Comparison of ENCODE assay signal across 23 cellular contexts in genomic region chr5:178581621-178582020, GRCh38. TPM values are rescaled to one million over a fixed set of nuclear protein-coding genes. Genes with fewer than 3 reads are reported as not detected.
A peak's percentile ranks its signal among the peaks of the same experiment; 100 is the strongest.
DNase-seq lines count a peak whose midpoint lies in the region; ATAC-seq and TF ChIP-seq lines count a peak whose summit lies in the region.
"Had no signal": no experiment of that assay in that cellular context is flagged by ENCODE, and none has a peak within 500 bp of the region (broad histone marks: within the 10 kb centered on the region; RNA-seq: fewer than 3 reads in every experiment).

No MANE protein-coding gene starts in this region.

- H3K9me3 Mint-ChIP-seq in endothelial cell (ENCODE audit: unreplicated experiment) (no peaks in the 10 kb centered on the region), type B pancreatic cell (no peaks in the 10 kb centered on the region)
- peaks cover 4% of the 10 kb centered on the region for H3K9me3 Mint-ChIP-seq in activated CD4-positive, alpha-beta T cell treated with anti-CD3 and anti-CD28 coated beads, Interleukin-2, amount 10 ng/mL, durations not matched to agents 7 days and 5 days
- H3K9me3 Mint-ChIP-seq: CD4-positive, alpha-beta T cell; CD8-positive, alpha-beta memory T cell had no signal

- no peak for ATAC-seq in GM18907 (IDR thresholded peaks at IDR 0.05; ENCODE audit: unreplicated experiment)
- ATAC-seq: A549, GM12878 had no signal

- peaks cover 16% of the 10 kb centered on the region for H3K27me3 Mint-ChIP-seq in endothelial cell (ENCODE audit: unreplicated experiment)
- H3K27me3 Mint-ChIP-seq in type B pancreatic cell = peaks cover 34% of the 10 kb centered on the region
- peaks cover 18% of the 10 kb centered on the region for H3K27me3 Mint-ChIP-seq in activated CD4-positive, alpha-beta T cell treated with anti-CD3 and anti-CD28 coated beads, Interleukin-2, amount 10 ng/mL, durations not matched to agents 7 days and 5 days

- H3K4me1 Mint-ChIP-seq in endothelial cell (ENCODE audit: unreplicated experiment) (peaks cover 8% of the 10 kb centered on the region), type B pancreatic cell (ENCODE audit: unreplicated experiment) (peaks cover 23% of the 10 kb centered on the region)
- H3K4me1 Mint-ChIP-seq in activated CD4-positive, alpha-beta T cell treated with anti-CD3 and anti-CD28 coated beads, Interleukin-2, amount 10 ng/mL, durations not matched to agents 7 days and 5 days = no peaks in the 10 kb centered on the region
- H3K4me1 Mint-ChIP-seq: CD8-positive, alpha-beta memory T cell had no signal

- TF ChIP-seq CTCF in RWPE1 (conservative IDR thresholded peaks at IDR 0.05; ENCODE audit: low read depth) = no peak
- TF ChIP-seq CTCF in endothelial cell (IDR thresholded peaks at IDR 0.05; ENCODE audit: unreplicated experiment) = no peak
- TF ChIP-seq CTCF in type B pancreatic cell (conservative IDR thresholded peaks at IDR 0.05) = no peak

- H3K27ac Mint-ChIP-seq in endothelial cell (ENCODE audit: unreplicated experiment) = no peak overlapping the region
- H3K27ac Mint-ChIP-seq in type B pancreatic cell = peak overlapping the region; percentile 15
- H3K27ac Mint-ChIP-seq in activated CD4-positive, alpha-beta T cell treated with anti-CD3 and anti-CD28 coated beads, Interleukin-2, amount 10 ng/mL, durations not matched to agents 7 days and 5 days = no peak overlapping the region
- H3K27ac Mint-ChIP-seq: CD14-positive monocyte; CD4-positive, alpha-beta T cell; HFFc6 had no signal

- peak; percentile 55 for DNase-seq in NCI-H226
- DNase-seq in RWPE1 (ENCODE audit: low spot score) = peak; percentile 12
- DNase-seq in endothelial cell (ENCODE audit: low spot score) = no peak
- no peak for DNase-seq in type B pancreatic cell (ENCODE audit: extremely low spot score, unreplicated experiment)
- no peak for DNase-seq in activated CD4-positive, alpha-beta T cell treated with anti-CD3 and anti-CD28 coated beads, Interleukin-2, amount 10 ng/mL, durations not matched to agents 7 days and 5 days
- DNase-seq in mucosa of gallbladder (ENCODE audit: low spot score) = no peak
- DNase-seq: 8988T; ACHN; AML-193; BE2C; CD4-positive, alpha-beta T cell; CD8-positive, alpha-beta memory T cell; DMS 273 treated with DMSO at 0.1 percent for 48 hours; DMS79; EL; GDM1; GOT3; HFFc6 had no signal

- H3K36me3 Mint-ChIP-seq in endothelial cell (ENCODE audit: low read depth, unreplicated experiment) = peaks cover 10% of the 10 kb centered on the region
- no peaks in the 10 kb centered on the region for H3K36me3 Mint-ChIP-seq in type B pancreatic cell
- H3K36me3 Mint-ChIP-seq in activated CD4-positive, alpha-beta T cell treated with anti-CD3 and anti-CD28 coated beads, Interleukin-2, amount 10 ng/mL, durations not matched to agents 7 days and 5 days (ENCODE audit: low read depth) = no peaks in the 10 kb centered on the region
- H3K36me3 Mint-ChIP-seq: CD8-positive, alpha-beta memory T cell had no signal

- peak overlapping the region; percentile 31 for H3K4me3 Mint-ChIP-seq in endothelial cell (ENCODE audit: unreplicated experiment)
- H3K4me3 Mint-ChIP-seq in type B pancreatic cell = no peak overlapping the region
- H3K4me3 Mint-ChIP-seq in activated CD4-positive, alpha-beta T cell treated with anti-CD3 and anti-CD28 coated beads, Interleukin-2, amount 10 ng/mL, durations not matched to agents 7 days and 5 days = no peak overlapping the region
- H3K4me3 Mint-ChIP-seq: CD14-positive monocyte; CD4-positive, alpha-beta T cell; CD8-positive, alpha-beta memory T cell; HFFc6 had no signal

- H3K27ac ChIP-seq in RWPE1 = no peak overlapping the region
- H3K27ac ChIP-seq: A549; BLaER1 treated with 17β-estradiol and CSF1 and Interleukin-3, amounts not matched to agents 10 nM and 100 nM had no signal

- POLR2A ChIA-PET in RWPE1 (lab: Yijun Ruan, JAX; ENCODE audit: low non-redundant PET) = no interaction called here
- POLR2A ChIA-PET in activated CD4-positive, alpha-beta T cell treated with anti-CD3 and anti-CD28 coated beads, Interleukin-2, amount 10 ng/mL, durations not matched to agents 7 days and 5 days (lab: Charles Lee) = no interaction called here

- CTCF ChIA-PET in RWPE1 (lab: Yijun Ruan, JAX) = no interaction called here
- CTCF ChIA-PET in activated CD4-positive, alpha-beta T cell treated with anti-CD3 and anti-CD28 coated beads, Interleukin-2, amount 10 ng/mL, durations not matched to agents 7 days and 5 days (lab: Charles Lee) = no interaction called here

RNA-seq across cellular contexts. Expression of gene COL23A1, which starts 8.6 kb away (rescaled TPM):
- 75.2 TPM for total RNA-seq in endothelial cell (ENCODE audit: unreplicated experiment)
- 1.5 and 15.5 TPM in 2 replicates for total RNA-seq in type B pancreatic cell (ENCODE audit: low replicate concordance)
- under 1 TPM in 1 of 2 experiments, not detected in 1; 0.27 TPM for total RNA-seq in activated CD4-positive, alpha-beta T cell treated with anti-CD3 and anti-CD28 coated beads, Interleukin-2, amount 10 ng/mL, durations not matched to agents 7 days and 5 days
- total RNA-seq in mucosa of gallbladder = 0.86 TPM
- total RNA-seq: CD4-positive, alpha-beta T cell; HFFc6 had no signal

RNA-seq across cellular contexts. Expression of gene CLK4, which starts 45.2 kb away (rescaled TPM):
- total RNA-seq in endothelial cell (ENCODE audit: unreplicated experiment) (19.9 TPM), type B pancreatic cell (ENCODE audit: low replicate concordance) (21.4 and 42.6 TPM in 2 replicates), mucosa of gallbladder (23.7 TPM)
- total RNA-seq in activated CD4-positive, alpha-beta T cell treated with anti-CD3 and anti-CD28 coated beads, Interleukin-2, amount 10 ng/mL, durations not matched to agents 7 days and 5 days = 10 to 100 TPM; 34.3 to 38.0 TPM

Comparison
In these comparisons a context has a peak if more than half of its experiments do, and no peak if none do; other contexts are left out.
1. DNase-seq: peak in NCI-H226 (single experiment) and RWPE1 (single experiment); none in endothelial cell (single experiment), type B pancreatic cell (single experiment), activated CD4-positive, alpha-beta T cell treated with anti-CD3 and anti-CD28 coated beads, Interleukin-2, amount 10 ng/mL, durations not matched to agents 7 days and 5 days (single experiment) and mucosa of gallbladder (single experiment).